13 cellular contexts compared by ENCODE assay signal in genomic region chr7:11716185-11716584, GRCh38.
A peak's percentile ranks its signal among the peaks of the same experiment; 100 is the strongest.
DNase-seq lines count a peak whose midpoint lies in the region; ATAC-seq, FAIRE-seq and TF ChIP-seq lines count a peak whose summit lies in the region.
"Had no signal": no experiment of that assay in that cellular context is flagged by ENCODE, and none has a peak within 500 bp of the region (broad histone marks: within the 10 kb centered on the region; RNA-seq: fewer than 3 reads in every experiment).

No MANE protein-coding gene starts in this region.

- H3K27ac ChIP-seq in pancreas = no peak overlapping the region
- H3K27ac ChIP-seq: tibial nerve had no signal

- TF ChIP-seq CTCF in pancreas (IDR thresholded peaks at IDR 0.05) = no peak

- H3K27ac Mint-ChIP-seq in activated T-cell treated with anti-CD3 and anti-CD28 coated beads, Interleukin-2, amount 50 U/mL, for 72 hours = no peak overlapping the region

- H3K4me1 Mint-ChIP-seq in activated T-cell treated with anti-CD3 and anti-CD28 coated beads, Interleukin-2, amount 50 U/mL, for 72 hours (ENCODE audit: low read depth) = no peaks in the 10 kb centered on the region

- peak in 3 of 4 donors; percentile 56 to 80 (median 74) for ATAC-seq in pancreas
- no peak for ATAC-seq in GM19328 (IDR thresholded peaks at IDR 0.05; ENCODE audit: unreplicated experiment)
- ATAC-seq in activated T-cell treated with anti-CD3 and anti-CD28 coated beads, Interleukin-2, amount 50 U/mL, for 72 hours (replicated peaks in 1 of 2) = no peak

- no peak for FAIRE-seq in pancreas (lab: Jason Lieb, UNC)
- FAIRE-seq: islet of Langerhans had no signal

- no peak overlapping the region for H3K4me3 Mint-ChIP-seq in activated T-cell treated with anti-CD3 and anti-CD28 coated beads, Interleukin-2, amount 50 U/mL, for 72 hours

- no peaks in the 10 kb centered on the region for H3K36me3 ChIP-seq in pancreas
- H3K36me3 ChIP-seq: tibial nerve had no signal

- H3K4me1 ChIP-seq in pancreas = no peaks in the 10 kb centered on the region

- no peaks in the 10 kb centered on the region for H3K27me3 Mint-ChIP-seq in activated T-cell treated with anti-CD3 and anti-CD28 coated beads, Interleukin-2, amount 50 U/mL, for 72 hours (ENCODE audit: low read depth)

- no peaks in the 10 kb centered on the region for H3K36me3 Mint-ChIP-seq in activated T-cell treated with anti-CD3 and anti-CD28 coated beads, Interleukin-2, amount 50 U/mL, for 72 hours (ENCODE audit: insufficient read depth in 2 of 2)

- intact Hi-C loops in pancreas (cut with DNase I) = no loop called here

- no peaks in the 10 kb centered on the region for H3K9me3 ChIP-seq in pancreas
- H3K9me3 ChIP-seq: tibial nerve had no signal

- H3K27me3 ChIP-seq in pancreas = no peaks in the 10 kb centered on the region
- H3K27me3 ChIP-seq: tibial nerve had no signal

- no peaks in the 10 kb centered on the region for H3K9me3 Mint-ChIP-seq in activated T-cell treated with anti-CD3 and anti-CD28 coated beads, Interleukin-2, amount 50 U/mL, for 72 hours

- DNase-seq in ELR (ENCODE audit: low read depth) (peak; percentile 54), NCI-H2029 (lab: John Stamatoyannopoulos, UW) (peak; percentile 29), dermis microvascular lymphatic vessel endothelial cell (ENCODE audit: low read depth in 2 of 2) (peak; percentile 96 to 99), pancreas (peak in 5 of 6 donors; percentile 16 to 53 (median 30)), Kasumi-1 (lab: John Stamatoyannopoulos, UW) (no peak)
- no peak for DNase-seq in activated T-cell treated with anti-CD3 and anti-CD28 coated beads, Interleukin-2, amount 50 U/mL, for 72 hours
- DNase-seq: activated CD4-positive, CD25-positive, alpha-beta regulatory T cell treated with anti-CD3 and anti-CD28 coated beads, Interleukin-2, amount 50 U/mL, for 72 hours; activated naive CD4-positive, alpha-beta T cell; effector memory CD4-positive, alpha-beta T cell; H7 had no signal

- no peak overlapping the region for H3K4me3 ChIP-seq in pancreas
- H3K4me3 ChIP-seq: tibial nerve had no signal

Comparison
In these comparisons a context has a peak if more than half of its experiments do, and no peak if none do; other contexts are left out.
1. DNase-seq: peak in ELR (single experiment), NCI-H2029 (single experiment), dermis microvascular lymphatic vessel endothelial cell (2 of 2) and pancreas (5 of 6); none in Kasumi-1 (0 of 2) and activated T-cell treated with anti-CD3 and anti-CD28 coated beads, Interleukin-2, amount 50 U/mL, for 72 hours (0 of 2).
2. ATAC-seq: peak in pancreas (3 of 4); none in GM19328 (single experiment) and activated T-cell treated with anti-CD3 and anti-CD28 coated beads, Interleukin-2, amount 50 U/mL, for 72 hours (0 of 2).